ENCODE assay signal across 1 cellular context in the genomic region with DNA sequence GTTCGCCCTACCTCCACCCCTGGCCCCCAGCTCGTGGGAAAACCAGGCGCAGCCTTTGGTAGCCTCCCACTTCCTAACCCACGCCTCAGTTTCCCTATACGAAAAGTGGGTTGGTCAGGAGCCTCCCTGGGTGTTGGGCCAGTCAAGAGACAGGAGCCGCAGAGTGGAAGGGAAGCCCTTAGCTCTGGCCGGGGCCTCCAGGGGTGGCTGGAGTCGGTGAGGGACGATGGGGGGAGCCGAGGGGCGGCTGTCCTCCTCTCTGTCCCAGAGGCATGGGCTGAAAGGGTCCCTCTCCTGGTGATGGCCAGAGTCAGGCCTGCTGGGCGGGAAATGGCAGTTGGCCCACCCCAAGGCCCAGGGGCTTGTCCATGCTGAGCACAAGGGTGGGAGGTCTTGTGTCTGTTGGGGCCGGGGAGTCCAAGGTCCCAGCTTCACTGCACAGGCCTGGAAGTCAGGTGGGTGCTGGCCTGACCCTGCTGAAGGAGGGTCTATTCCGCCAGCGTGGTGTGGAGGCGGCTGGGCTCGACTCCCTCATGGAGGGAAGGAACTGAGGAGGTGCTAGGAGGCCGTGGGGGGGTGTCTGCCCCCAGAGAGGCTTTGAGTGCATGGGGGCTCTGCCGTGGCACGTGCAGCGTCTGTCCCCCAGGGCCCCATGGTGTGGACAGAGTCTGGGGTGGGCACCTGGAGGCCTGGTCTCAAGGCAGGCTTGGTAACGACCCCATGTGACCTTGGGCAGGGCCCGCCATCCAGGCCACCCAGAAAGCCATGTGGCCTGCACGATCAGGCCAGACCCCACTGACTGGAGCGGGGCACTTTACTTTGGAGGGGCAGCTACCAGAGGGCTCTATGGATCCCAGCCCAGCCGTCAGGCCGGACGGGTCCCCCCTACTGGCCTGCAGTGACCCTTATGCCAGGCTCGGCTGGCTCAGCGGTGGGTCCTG.
TF ChIP-seq lines count a peak whose summit lies in the region.

No MANE protein-coding gene starts in this region.

TF ChIP-seq in H1, 55 proteins besides CTCF, POLR2A, EP300 and RAD21:
- TF ChIP-seq TEAD4 (IDR thresholded peaks at IDR 0.05; ENCODE audit: low read depth, low read length) (no peak), EZH2 (IDR thresholded peaks at IDR 0.05; ENCODE audit: low read depth, low read length, severe bottlenecking) (peak; percentile 11)
